12 cellular contexts compared by ENCODE assay signal in the genomic region with DNA sequence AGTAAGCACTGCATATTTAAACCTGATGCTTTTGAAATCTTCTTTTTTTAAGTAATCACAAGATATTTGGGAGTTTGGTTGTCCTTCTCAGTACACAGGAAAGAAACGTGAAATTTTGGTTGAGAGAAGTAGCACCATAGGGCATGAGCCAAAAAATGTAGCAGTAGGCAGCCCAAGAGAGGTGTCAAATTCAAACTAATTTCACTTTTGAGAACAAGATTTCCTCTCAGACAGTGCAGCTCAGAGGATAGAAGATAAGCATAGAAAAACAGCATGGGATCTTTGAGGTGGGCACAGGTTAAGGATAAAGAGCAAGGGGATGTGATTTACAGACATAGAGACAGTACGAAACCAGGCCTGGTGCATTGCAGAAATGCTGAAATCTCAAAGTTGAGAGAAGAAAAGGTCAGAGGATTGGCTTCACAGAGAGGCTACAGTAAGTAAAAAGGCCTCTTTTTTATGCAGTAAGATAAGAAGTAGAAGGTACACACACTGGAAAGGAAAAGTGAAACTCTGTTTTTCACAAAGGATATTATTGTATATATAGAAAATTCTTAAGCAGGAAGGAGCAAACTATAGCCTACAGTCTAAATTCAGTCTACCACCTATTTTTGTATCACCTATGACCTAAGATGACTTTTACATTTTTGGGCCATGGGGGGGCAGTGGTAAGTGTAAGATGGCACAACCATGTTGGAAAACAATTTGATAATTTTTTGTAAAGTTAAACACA.
DNase-seq lines count a peak whose midpoint lies in the region; ATAC-seq, FAIRE-seq and TF ChIP-seq lines count a peak whose summit lies in the region.
"Had no signal": no experiment of that assay in that cellular context is flagged by ENCODE, and none has a peak within 500 bp of the region (broad histone marks: within the 10 kb centered on the region; RNA-seq: fewer than 3 reads in every experiment).

No MANE protein-coding gene starts in this region.

- H3K27me3 Mint-ChIP-seq in activated naive CD8-positive, alpha-beta T cell treated with anti-CD3 and anti-CD28 coated beads, Interleukin-2, amount 10 ng/mL, durations not matched to agents 7 days and 5 days, result no peaks in the 10 kb centered on the region
- H3K27me3 Mint-ChIP-seq: memory B cell had no signal

- peaks cover 12% of the 10 kb centered on the region for H3K36me3 Mint-ChIP-seq in activated naive CD8-positive, alpha-beta T cell treated with anti-CD3 and anti-CD28 coated beads, Interleukin-2, amount 10 ng/mL, durations not matched to agents 7 days and 5 days
- H3K36me3 Mint-ChIP-seq: memory B cell had no signal

- in situ Hi-C loops in ACHN (cut with HindIII; ENCODE audit: low pct_ligation_motif_present, low pct_unique_long_range_greater_than_20kb, low sequenced_read_pairs), result no loop called here

- POLR2A ChIA-PET in activated naive CD8-positive, alpha-beta T cell treated with anti-CD3 and anti-CD28 coated beads, Interleukin-2, amount 10 ng/mL, durations not matched to agents 7 days and 5 days (lab: Charles Lee), result no interaction called here

- ATAC-seq in GM19395 (IDR thresholded peaks at IDR 0.05; ENCODE audit: unreplicated experiment) (peak; percentile 83), HG03045 (IDR thresholded peaks at IDR 0.05; ENCODE audit: unreplicated experiment) (peak; percentile 63)
- ATAC-seq in activated naive CD8-positive, alpha-beta T cell treated with anti-CD3 and anti-CD28 coated beads, Interleukin-2, amount 10 ng/mL, durations not matched to agents 7 days and 5 days (ENCODE audit: low read depth), result peak; percentile 65

- peaks cover 9% of the 10 kb centered on the region for H3K4me1 Mint-ChIP-seq in activated naive CD8-positive, alpha-beta T cell treated with anti-CD3 and anti-CD28 coated beads, Interleukin-2, amount 10 ng/mL, durations not matched to agents 7 days and 5 days
- H3K4me1 Mint-ChIP-seq: memory B cell had no signal

- FAIRE-seq in GM12891 (lab: Jason Lieb, UNC), result peak; percentile 69

- peak overlapping the region; percentile 62 for H3K27ac Mint-ChIP-seq in activated naive CD8-positive, alpha-beta T cell treated with anti-CD3 and anti-CD28 coated beads, Interleukin-2, amount 10 ng/mL, durations not matched to agents 7 days and 5 days
- H3K27ac Mint-ChIP-seq: memory B cell had no signal

- no peak for TF ChIP-seq POLR2A in GM12891 (IDR thresholded peaks at IDR 0.05; ENCODE audit: low read depth, low read length)

- H3K4me3 Mint-ChIP-seq in activated naive CD8-positive, alpha-beta T cell treated with anti-CD3 and anti-CD28 coated beads, Interleukin-2, amount 10 ng/mL, durations not matched to agents 7 days and 5 days, result no peak overlapping the region
- H3K4me3 Mint-ChIP-seq: memory B cell had no signal

- DNase-seq in GM12891 (ENCODE audit: insufficient read length, low spot score) (no peak), NCI-H82 treated with DMSO at 0.1 percent for 48 hours (lab: John Stamatoyannopoulos, UW; ENCODE audit: unreplicated experiment) (no peak), RKO (ENCODE audit: low spot score) (no peak), NCI-H1417 (lab: John Stamatoyannopoulos, UW) (no peak), ACHN (no peak)
- DNase-seq in activated naive CD8-positive, alpha-beta T cell treated with anti-CD3 and anti-CD28 coated beads, Interleukin-2, amount 10 ng/mL, durations not matched to agents 7 days and 5 days, result no peak
- DNase-seq: EL; stimulated activated CD4-positive, alpha-beta T cell treated with anti-CD3 and anti-CD28 coated beads, Interleukin-12 subunit alpha, Interleukin-12 subunit beta, amount 100 ng/mL, for 4 hours; testis had no signal

- no peaks in the 10 kb centered on the region for H3K9me3 Mint-ChIP-seq in activated naive CD8-positive, alpha-beta T cell treated with anti-CD3 and anti-CD28 coated beads, Interleukin-2, amount 10 ng/mL, durations not matched to agents 7 days and 5 days
- H3K9me3 Mint-ChIP-seq: memory B cell had no signal

TF ChIP-seq in GM12891, 5 proteins besides CTCF, POLR2A, EP300 and RAD21:
- TF ChIP-seq PAX5 (IDR thresholded peaks at IDR 0.05; ENCODE audit: insufficient read depth, low read length, severe bottlenecking) (no peak), TAF1 (IDR thresholded peaks at IDR 0.05; ENCODE audit: low read depth, low read length) (no peak), SPI1 (IDR thresholded peaks at IDR 0.05; ENCODE audit: low read depth, low read length) (no peak), POLR2AphosphoS5 (IDR thresholded peaks at IDR 0.05; ENCODE audit: low read depth, low read length) (no peak), POU2F2 (IDR thresholded peaks at IDR 0.05; ENCODE audit: low read depth, low read length) (no peak)
